Comparison of ENCODE assay signal across 22 cellular contexts in the genomic region with DNA sequence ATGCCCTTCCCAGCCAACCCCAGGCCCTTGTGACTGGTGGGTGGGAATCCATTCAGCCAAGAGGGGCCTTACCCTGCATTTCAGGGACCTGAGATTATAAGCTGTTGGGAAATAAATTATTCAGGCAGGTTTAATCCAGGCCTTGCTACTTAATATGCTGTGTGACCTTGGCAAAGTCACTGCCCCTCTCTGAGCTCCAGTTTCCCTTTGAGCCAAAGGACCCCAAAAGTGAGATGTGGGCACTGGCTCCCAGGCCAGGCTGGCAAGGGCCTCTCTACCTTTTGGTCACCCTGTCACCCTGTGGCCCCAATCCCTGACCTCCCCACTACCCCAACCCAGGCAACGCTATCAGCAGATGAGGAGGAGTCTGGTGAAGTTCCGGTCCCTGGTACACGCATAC. TPM values are rescaled to one million over a fixed set of nuclear protein-coding genes. Genes with fewer than 3 reads are reported as not detected.
DNase-seq lines count a peak whose midpoint lies in the region; ATAC-seq, FAIRE-seq and TF ChIP-seq lines count a peak whose summit lies in the region.
"Had no signal": no experiment of that assay in that cellular context is flagged by ENCODE, and none has a peak within 500 bp of the region (broad histone marks: within the 10 kb centered on the region; RNA-seq: fewer than 3 reads in every experiment).

No MANE protein-coding gene starts in this region.

- H2BK15ac ChIP-seq in H1 (ENCODE audit: low read length), result 0 out of 2 replicates have a peak overlapping the region, but pooled peaks have one; percentile 53

- TF ChIP-seq RAD21 in HepG2 (CRISPR knock-in tag; IDR thresholded peaks at IDR 0.05) (no peak), H1 (IDR thresholded peaks at IDR 0.05 in 1 of 2, conservative IDR thresholded peaks at IDR 0.05 in 1 of 2; ENCODE audit: low read depth in 2 of 2, low read length in 2 of 2) (no peak)

- H3K9ac ChIP-seq in HepG2 (ENCODE audit: insufficient read depth, low read depth, low read length) (no peak overlapping the region), H1 (replicated peaks in 1 of 4; ENCODE audit: extremely low read depth in 1 of 4, low read depth in 3 of 4, low read length in 3 of 4) (no peak overlapping the region)
- H3K9ac ChIP-seq: BLaER1 had no signal

- H3K79me2 ChIP-seq in HepG2 (ENCODE audit: insufficient read depth, low read length), result no peaks in the 10 kb centered on the region
- H3K79me2 ChIP-seq in H1 (ENCODE audit: control insufficient read depth in 1 of 2, insufficient read depth in 2 of 2, low read length in 2 of 2), result no peaks in the 10 kb centered on the region

- POLR2A ChIA-PET in HepG2 (lab: Yijun Ruan, JAX) (no interaction called here), HEK293 (lab: Yijun Ruan, JAX) (no interaction called here), H1 (lab: Charles Lee; ENCODE audit: partially characterized antibody) (interaction anchor here (1.4 to 1.9 kb wide), 4 partner anchors 10 to 41 kb away, joined by 3 to 7 read pairs (median 4); a partner anchor contains a TSS)

- TF ChIP-seq EP300 in HepG2 (IDR thresholded peaks at IDR 0.05; ENCODE audit: low read depth in 2 of 2, low read length in 2 of 2) (no peak), HepG2 (CRISPR knock-in tag; IDR thresholded peaks at IDR 0.05; ENCODE audit: borderline replicate concordance) (no peak), H1 (IDR thresholded peaks at IDR 0.05; ENCODE audit: borderline replicate concordance in 1 of 2, low read depth in 2 of 2, low read length in 2 of 2) (no peak)

- no peak overlapping the region for H3K27ac ChIP-seq in HepG2 (ENCODE audit: extremely low read length, insufficient read depth, low read length)
- no peak overlapping the region for H3K27ac ChIP-seq in right lobe of liver
- H3K27ac ChIP-seq in HEK293 (ENCODE audit: extremely low read depth, low read depth, low read length), result no peak overlapping the region
- no peak overlapping the region for H3K27ac ChIP-seq in H1 (ENCODE audit: low read depth, low read length)
- H3K27ac ChIP-seq: 22Rv1, BLaER1 had no signal

- peak overlapping the region; percentile 39; the same call in 1 of the 2 replicates for H2BK12ac ChIP-seq in H1 (ENCODE audit: low read depth, low read length)

- H3K36me3 ChIP-seq in HepG2 (replicated peaks in 1 of 2; ENCODE audit: control insufficient read depth in 1 of 2, insufficient read depth in 2 of 2, low read length in 2 of 2) (no peaks in the 10 kb centered on the region), right lobe of liver (no peaks in the 10 kb centered on the region), HEK293 (ENCODE audit: control insufficient read depth in 2 of 2, insufficient read depth in 1 of 2, low read length in 2 of 2) (no peaks in the 10 kb centered on the region), H1 (ENCODE audit: control insufficient read depth in 2 of 4, insufficient read depth in 4 of 4, low read length in 3 of 4) (no peaks in the 10 kb centered on the region)
- H3K36me3 ChIP-seq: BE2C, BLaER1 had no signal

- no peak overlapping the region for H3K18ac ChIP-seq in H1 (ENCODE audit: extremely low read depth, low read length)

- H4K5ac ChIP-seq in H1 (ENCODE audit: insufficient read length, low read depth, low read length), result no peak overlapping the region

- no peak overlapping the region for H2BK120ac ChIP-seq in H1 (replicated peaks; ENCODE audit: low read depth, low read length)

- H3K56ac ChIP-seq in H1 (replicated peaks; ENCODE audit: insufficient read length, low read depth, low read length), result no peak overlapping the region

- FAIRE-seq in HepG2 (lab: Jason Lieb, UNC) (no peak), H1 (lab: Jason Lieb, UNC) (no peak)
- FAIRE-seq: GM12878, GM18507 had no signal

- peaks cover 38% of the 10 kb centered on the region for H3K4me1 ChIP-seq in HepG2 (ENCODE audit: insufficient read depth, low read length)
- peaks cover 0 to 36% (median 15%) of the 10 kb centered on the region in 4 donors for H3K4me1 ChIP-seq in right lobe of liver
- no peaks in the 10 kb centered on the region for H3K4me1 ChIP-seq in HEK293 (ENCODE audit: control insufficient read depth, insufficient read depth, low read length)
- peaks cover 0 to 16% (median 6%) of the 10 kb centered on the region in 4 experiments; a peak in 5 of 7 replicates for H3K4me1 ChIP-seq in H1 (replicated peaks in 1 of 4; ENCODE audit: control insufficient read depth in 3 of 4, insufficient read depth in 4 of 4, low read length in 3 of 4)
- H3K4me1 ChIP-seq: BE2C had no signal

- no peaks in the 10 kb centered on the region for H3K79me1 ChIP-seq in H1 (ENCODE audit: low read depth, low read length)

- TF ChIP-seq POLR2A in HepG2 (IDR thresholded peaks at IDR 0.05; ENCODE audit: insufficient read depth in 1 of 2, low read depth in 2 of 2, low read length in 2 of 2) (no peak), right lobe of liver (IDR thresholded peaks at IDR 0.05) (no peak), H1 (IDR thresholded peaks at IDR 0.05; ENCODE audit: control extremely low read depth in 1 of 2, low read depth in 2 of 2, low read length in 2 of 2) (no peak)

- in situ Hi-C loops in HepG2 (cut with HindIII; ENCODE audit: extremely low pct_ligation_motif_present, low pct_unique_long_range_greater_than_20kb), result no loop called here

- peak overlapping the region; percentile 86; the same call in 1 of the 2 replicates for H2BK20ac ChIP-seq in H1 (ENCODE audit: low read length)

- DNase-seq in HepG2 (ENCODE audit: low spot score) (no peak), right lobe of liver (no peak), H1 (ENCODE audit: low read depth in 1 of 2, low spot score in 2 of 2) (no peak), H4 (ENCODE audit: low spot score) (no peak), UCSD-AML1 (lab: John Stamatoyannopoulos, UW; ENCODE audit: unreplicated experiment) (no peak)
- no peak for DNase-seq in activated T-cell treated with anti-CD3 and anti-CD28 coated beads, Interleukin-2, amount 50 U/mL, for 1 hour
- DNase-seq: C1 segment of cervical spinal cord; CD4-positive, alpha-beta memory T cell; CD4-positive, CD25-positive, alpha-beta regulatory T cell; CD8-positive, alpha-beta memory T cell; COR-L47; DMS 273 treated with DMSO at 0.1 percent for 48 hours; DMS79; DND-41 had no signal

- ATAC-seq in HepG2 (no peak), right lobe of liver (no peak)

- no peak overlapping the region for H3K4ac ChIP-seq in H1 (replicated peaks; ENCODE audit: insufficient read length, low read depth, low read length)

- no peak overlapping the region for H4K91ac ChIP-seq in H1 (replicated peaks; ENCODE audit: insufficient read length, low read length)

- CTCF ChIA-PET in HepG2 (lab: Yijun Ruan, JAX; ENCODE audit: low intra/inter-chr PET ratio, low total read pairs) (no interaction called here), HEK293 (lab: Yijun Ruan, JAX) (interaction anchor here (0.6 to 2.9 kb wide), 20 partner anchors 10 to 221 kb away, joined by 3 to 32 read pairs (median 4); a partner anchor contains a TSS), H1 (lab: Charles Lee; ENCODE audit: partially characterized antibody) (interaction anchor here (0.7 to 10.9 kb wide), 31 partner anchors 9 to 119 kb away, joined by 3 to 141 read pairs (median 6); a partner anchor contains a TSS)

- no peak overlapping the region for H2AFZ ChIP-seq in HepG2 (ENCODE audit: low read length)
- H2AFZ ChIP-seq in H1 (ENCODE audit: low read length), result no peak overlapping the region

- H3K14ac ChIP-seq in H1 (ENCODE audit: insufficient read length), result no peak overlapping the region

- TF ChIP-seq CTCF in HepG2 (CRISPR knock-in tag; IDR thresholded peaks at IDR 0.05) (no peak), right lobe of liver (IDR thresholded peaks at IDR 0.05) (no peak), HEK293 (tag by site-specific recombination; IDR thresholded peaks at IDR 0.05) (no peak), H1 (IDR thresholded peaks at IDR 0.05; ENCODE audit: control extremely low read depth in 1 of 3, insufficient read depth in 1 of 3, low read depth in 1 of 3, low read length in 3 of 3) (no peak)

- H3K4me2 ChIP-seq in HepG2 (ENCODE audit: low read depth, low read length) (no peak overlapping the region), H1 (ENCODE audit: insufficient read depth in 1 of 2, low read depth in 2 of 2, low read length in 2 of 2) (no peak overlapping the region)
- H3K4me2 ChIP-seq: BLaER1 had no signal

- H2BK5ac ChIP-seq in H1 (ENCODE audit: low read depth, low read length), result no peak overlapping the region

- H4K8ac ChIP-seq in H1 (ENCODE audit: extremely low read depth, insufficient read depth, low read length), result no peak overlapping the region

- no peak overlapping the region for H3K23ac ChIP-seq in H1 (ENCODE audit: insufficient read length)

- WGBS in HepG2 (ENCODE audit: low lambda C conversion rate), result 76% methylated on average over 3 of the region's 3 CpGs
- no CpG with 5 or more reads among the region's 3 CpGs for WGBS in right lobe of liver (ENCODE audit: insufficient coverage, low coverage, low lambda C conversion rate, missing lambda C conversion rate)
- 88% methylated on average over 3 of the region's 3 CpGs; no CpG with 5 or more reads in 1 of the 2 experiments for WGBS in H1 (ENCODE audit: extremely low coverage in 1 of 2, insufficient coverage in 1 of 2, insufficient read length in 1 of 2, insufficient replicate concordance in 2 of 2, low coverage in 1 of 2, low lambda C conversion rate in 2 of 2, missing lambda C conversion rate in 1 of 2), 2 experiments

- H3K27me3 ChIP-seq in HepG2 (ENCODE audit: control insufficient read depth in 1 of 2, insufficient read depth in 2 of 2, low read length in 2 of 2), result no peaks in the 10 kb centered on the region; a peak in 1 of 5 replicates
- H3K27me3 ChIP-seq in right lobe of liver, result no peaks in the 10 kb centered on the region
- no peaks in the 10 kb centered on the region; a peak in 3 of 7 replicates for H3K27me3 ChIP-seq in H1 (replicated peaks in 1 of 4; ENCODE audit: control insufficient read depth in 3 of 4, extremely low read depth in 1 of 4, insufficient read depth in 3 of 4, low read length in 3 of 4)
- H3K27me3 ChIP-seq: BE2C, BLaER1 had no signal

- 0 out of 2 replicates have a peak overlapping the region, but pooled peaks have one; percentile 5 for H2AK5ac ChIP-seq in H1 (ENCODE audit: low read depth, low read length)

- no TSS peak for BruUV-seq in HepG2 (replicated peaks; lab: Mats Ljungman, UMichigan)

- H4K20me1 ChIP-seq in HepG2 (ENCODE audit: insufficient read depth, low read length), result no peaks in the 10 kb centered on the region; the same call in 1 of the 2 replicates
- peaks cover 0 to 2% of the 10 kb centered on the region in 2 experiments for H4K20me1 ChIP-seq in H1 (replicated peaks in 1 of 2; ENCODE audit: control insufficient read depth in 1 of 2, insufficient read depth in 2 of 2, low read length in 2 of 2)
- H4K20me1 ChIP-seq: BLaER1 had no signal

- H3K4me3 ChIP-seq in HepG2 (replicated peaks in 1 of 3; ENCODE audit: insufficient read depth in 1 of 3, low read depth in 2 of 3, low read length in 3 of 3), result no peak overlapping the region
- no peak overlapping the region for H3K4me3 ChIP-seq in right lobe of liver
- H3K4me3 ChIP-seq in HEK293 (ENCODE audit: low read depth, low read length), result no peak overlapping the region
- H3K4me3 ChIP-seq in H1 (ENCODE audit: extremely low read depth in 1 of 4, insufficient read depth in 2 of 4, low read depth in 3 of 4, low read length in 4 of 4), result no peak overlapping the region
- H3K4me3 ChIP-seq: BLaER1, GM12878 had no signal

- intact Hi-C loops in HepG2 (cut with micrococcal nuclease; ENCODE audit: unreplicated experiment), result no loop called here
- intact Hi-C loops in right lobe of liver (cut with DNase I), result no loop called here

- no peaks in the 10 kb centered on the region for H3K23me2 ChIP-seq in H1 (ENCODE audit: low read depth, low read length)

- H3K9me3 ChIP-seq in HepG2 (ENCODE audit: low read length) (no peaks in the 10 kb centered on the region), right lobe of liver (no peaks in the 10 kb centered on the region), HEK293 (ENCODE audit: control insufficient read depth, insufficient read depth, low read depth, low read length) (no peaks in the 10 kb centered on the region), H1 (ENCODE audit: insufficient read depth in 2 of 2, low read depth in 1 of 2, low read length in 1 of 2) (no peaks in the 10 kb centered on the region)
- H3K9me3 ChIP-seq: BE2C, BLaER1 had no signal

RNA-seq across cellular contexts. Expression of a gene that starts 33.9 kb away (rescaled TPM):
- total RNA-seq in HepG2 (2016; rRNA removed; fragmentation: Illumina TruSeq; extraction: Trizol) (0.07 and 0.18 TPM in 2 replicates), right lobe of liver (1 to 10 TPM in 4 of 6 experiments, under 1 TPM in 2; 0.19 to 6.2 (median 1.5) TPM)
- total RNA-seq in HepG2 (2016; cell fraction: cytosol; rRNA removed; fragmentation: Illumina TruSeq; extraction: Trizol; ENCODE audit: low read depth), result not detected in 2 replicates
- total RNA-seq in HepG2 (2016; cell fraction: insoluble cytoplasmic fraction; rRNA removed; fragmentation: Illumina TruSeq; extraction: Trizol), result 0.11 TPM in 1 of 2 replicates, not detected in the other
- not detected in 2 replicates for total RNA-seq in HepG2 (2016; cell fraction: membrane; rRNA removed; fragmentation: Illumina TruSeq; extraction: Trizol)
- not detected in 2 replicates for total RNA-seq in HepG2 (2016; cell fraction: nucleus; rRNA removed; fragmentation: Illumina TruSeq; extraction: Trizol)
- polyA plus RNA-seq in HepG2 (2011; rRNA removed) (0.20 and 0.35 TPM in 2 replicates), H1 (2011; rRNA removed) (4.2 and 5.5 TPM in 2 replicates)
- polyA plus RNA-seq in HepG2 (2011; cell fraction: cytosol; rRNA removed), result 0.01 and 0.04 TPM in 2 replicates
- polyA plus RNA-seq in HepG2 (2011; cell fraction: nucleus; rRNA removed), result 2.3 and 2.8 TPM in 2 replicates
- polyA plus RNA-seq in HepG2 (2012), result 0.23 and 0.32 TPM in 2 replicates
- not detected in 2 replicates for polyA plus RNA-seq in HepG2 (2016; cell fraction: cytosol; fragmentation: Illumina TruSeq; extraction: Trizol; ENCODE audit: low read depth)
- polyA plus RNA-seq in HepG2 (2016; cell fraction: insoluble cytoplasmic fraction; fragmentation: Illumina TruSeq; extraction: Trizol; ENCODE audit: low read depth), result not detected in 2 replicates
- not detected in 2 replicates for polyA plus RNA-seq in HepG2 (2016; cell fraction: membrane; fragmentation: Illumina TruSeq; extraction: Trizol; ENCODE audit: low read depth)
- 0.56 and 0.60 TPM in 2 replicates for polyA plus RNA-seq in HepG2 (2016; cell fraction: nucleus; fragmentation: Illumina TruSeq; extraction: Trizol; ENCODE audit: insufficient read depth, low read depth)
- polyA minus RNA-seq in HepG2 (2011; rRNA and poly(A)+ RNA removed; ENCODE audit: low replicate concordance), result 0.02 and 0.28 TPM in 2 replicates
- not detected in 2 replicates for polyA minus RNA-seq in HepG2 (2011; cell fraction: cytosol; rRNA and poly(A)+ RNA removed)
- polyA minus RNA-seq in HepG2 (2011; cell fraction: nucleus; rRNA and poly(A)+ RNA removed), result 0.52 and 0.75 TPM in 2 replicates
- 1.5 and 1.6 TPM in 2 replicates for total RNA-seq in H1 (2021; fragmentation: NEBNext Ultra II Directional; extraction: Animal tissue kit (Norgen Biotek cat#: 25700))
- 5.4 TPM for polyA plus RNA-seq in H1 (2011; cell fraction: cytosol; rRNA removed)
- polyA plus RNA-seq in H1 (2011; cell fraction: nucleus; rRNA removed), result 22.4 TPM
- polyA plus RNA-seq in H1 (2012, experiment 1 of 2), result 2.0 to 4.0 TPM (median 3.2 TPM) in 4 replicates
- polyA plus RNA-seq in H1 (2012, experiment 2 of 2), result 1.1 TPM
- polyA plus RNA-seq in H1 (2013, experiment 1 of 2), result 1.2 TPM
- 0.94 TPM for polyA plus RNA-seq in H1 (2013, experiment 2 of 2)
- 1.7 and 3.2 TPM in 2 replicates for polyA minus RNA-seq in H1 (2011; rRNA and poly(A)+ RNA removed)
- polyA minus RNA-seq in H1 (2011; cell fraction: cytosol; rRNA and poly(A)+ RNA removed), result 1.7 TPM
- polyA minus RNA-seq in H1 (2011; cell fraction: nucleus; rRNA and poly(A)+ RNA removed), result 7.4 TPM
- total RNA-seq in H4 (2014; rRNA removed; shearing (Covaris generic)), result under 0.01 TPM in 1 of 2 replicates, not detected in the other
- total RNA-seq: Daoy, G401 had no signal

RNA-seq across cellular contexts. Expression of a gene that starts 41.2 kb away (rescaled TPM):
- total RNA-seq in HepG2 (2016; rRNA removed; fragmentation: Illumina TruSeq; extraction: Trizol), result 68.9 and 77.9 TPM in 2 replicates
- 33.0 and 40.4 TPM in 2 replicates for total RNA-seq in HepG2 (2016; cell fraction: cytosol; rRNA removed; fragmentation: Illumina TruSeq; extraction: Trizol; ENCODE audit: low read depth)
- 67.3 and 68.1 TPM in 2 replicates for total RNA-seq in HepG2 (2016; cell fraction: insoluble cytoplasmic fraction; rRNA removed; fragmentation: Illumina TruSeq; extraction: Trizol)
- total RNA-seq in HepG2 (2016; cell fraction: membrane; rRNA removed; fragmentation: Illumina TruSeq; extraction: Trizol), result 116 and 133 TPM in 2 replicates
- total RNA-seq in HepG2 (2016; cell fraction: nucleus; rRNA removed; fragmentation: Illumina TruSeq; extraction: Trizol), result 33.2 and 35.5 TPM in 2 replicates
- 76.9 and 81.4 TPM in 2 replicates for polyA plus RNA-seq in HepG2 (2011; rRNA removed)
- polyA plus RNA-seq in HepG2 (2011; cell fraction: cytosol; rRNA removed), result 86.0 TPM in 2 replicates
- 33.7 and 38.7 TPM in 2 replicates for polyA plus RNA-seq in HepG2 (2011; cell fraction: nucleus; rRNA removed)
- 40.0 and 40.1 TPM in 2 replicates for polyA plus RNA-seq in HepG2 (2012)
- 28.2 and 39.0 TPM in 2 replicates for polyA plus RNA-seq in HepG2 (2016; cell fraction: cytosol; fragmentation: Illumina TruSeq; extraction: Trizol; ENCODE audit: low read depth)
- polyA plus RNA-seq in HepG2 (2016; cell fraction: insoluble cytoplasmic fraction; fragmentation: Illumina TruSeq; extraction: Trizol; ENCODE audit: low read depth), result 72.9 and 78.4 TPM in 2 replicates
- 87.0 and 103 TPM in 2 replicates for polyA plus RNA-seq in HepG2 (2016; cell fraction: membrane; fragmentation: Illumina TruSeq; extraction: Trizol; ENCODE audit: low read depth)
- polyA plus RNA-seq in HepG2 (2016; cell fraction: nucleus; fragmentation: Illumina TruSeq; extraction: Trizol; ENCODE audit: insufficient read depth, low read depth), result 49.9 and 55.5 TPM in 2 replicates
- polyA minus RNA-seq in HepG2 (2011; rRNA and poly(A)+ RNA removed; ENCODE audit: low replicate concordance), result 171 and 230 TPM in 2 replicates
- polyA minus RNA-seq in HepG2 (2011; cell fraction: cytosol; rRNA and poly(A)+ RNA removed), result 93.0 and 100 TPM in 2 replicates
- polyA minus RNA-seq in HepG2 (2011; cell fraction: nucleus; rRNA and poly(A)+ RNA removed), result 24.7 and 35.2 TPM in 2 replicates
- 10 to 100 TPM; 57.5 to 71.8 (median 66.1) TPM for total RNA-seq in right lobe of liver
- total RNA-seq in H1 (2021; fragmentation: NEBNext Ultra II Directional; extraction: Animal tissue kit (Norgen Biotek cat#: 25700)), result 86.4 and 86.6 TPM in 2 replicates
- polyA plus RNA-seq in H1 (2011; rRNA removed), result 63.7 and 66.5 TPM in 2 replicates
- 58.7 TPM for polyA plus RNA-seq in H1 (2011; cell fraction: cytosol; rRNA removed)
- 46.3 TPM for polyA plus RNA-seq in H1 (2011; cell fraction: nucleus; rRNA removed)
- polyA plus RNA-seq in H1 (2012, experiment 1 of 2), result 39.8 to 45.6 TPM (median 42.8 TPM) in 4 replicates
- polyA plus RNA-seq in H1 (2012, experiment 2 of 2), result 74.9 TPM
- polyA plus RNA-seq in H1 (2013, experiment 1 of 2), result 45.3 TPM
- polyA plus RNA-seq in H1 (2013, experiment 2 of 2), result 45.3 TPM
- 74.1 and 101 TPM in 2 replicates for polyA minus RNA-seq in H1 (2011; rRNA and poly(A)+ RNA removed)
- polyA minus RNA-seq in H1 (2011; cell fraction: cytosol; rRNA and poly(A)+ RNA removed), result 76.5 TPM
- 35.4 TPM for polyA minus RNA-seq in H1 (2011; cell fraction: nucleus; rRNA and poly(A)+ RNA removed)
- 58.2 and 63.1 TPM in 2 replicates for total RNA-seq in H4 (2014; rRNA removed; shearing (Covaris generic))

RNA-seq across cellular contexts. Expression of a gene that starts 54.7 kb away (rescaled TPM):
- 23.0 and 26.6 TPM in 2 replicates for total RNA-seq in HepG2 (2016; rRNA removed; fragmentation: Illumina TruSeq; extraction: Trizol)
- 34.5 and 35.0 TPM in 2 replicates for total RNA-seq in HepG2 (2016; cell fraction: cytosol; rRNA removed; fragmentation: Illumina TruSeq; extraction: Trizol; ENCODE audit: low read depth)
- 19.6 and 31.0 TPM in 2 replicates for total RNA-seq in HepG2 (2016; cell fraction: insoluble cytoplasmic fraction; rRNA removed; fragmentation: Illumina TruSeq; extraction: Trizol)
- 18.9 and 21.9 TPM in 2 replicates for total RNA-seq in HepG2 (2016; cell fraction: membrane; rRNA removed; fragmentation: Illumina TruSeq; extraction: Trizol)
- total RNA-seq in HepG2 (2016; cell fraction: nucleus; rRNA removed; fragmentation: Illumina TruSeq; extraction: Trizol), result 27.8 and 29.3 TPM in 2 replicates
- polyA plus RNA-seq in HepG2 (2011; rRNA removed), result 20.1 and 24.9 TPM in 2 replicates
- 16.7 and 20.6 TPM in 2 replicates for polyA plus RNA-seq in HepG2 (2011; cell fraction: cytosol; rRNA removed)
- 78.3 and 80.8 TPM in 2 replicates for polyA plus RNA-seq in HepG2 (2011; cell fraction: nucleus; rRNA removed)
- 18.5 and 21.7 TPM in 2 replicates for polyA plus RNA-seq in HepG2 (2012)
- polyA plus RNA-seq in HepG2 (2016; cell fraction: cytosol; fragmentation: Illumina TruSeq; extraction: Trizol; ENCODE audit: low read depth), result 7.5 and 8.3 TPM in 2 replicates
- 19.2 and 22.3 TPM in 2 replicates for polyA plus RNA-seq in HepG2 (2016; cell fraction: insoluble cytoplasmic fraction; fragmentation: Illumina TruSeq; extraction: Trizol; ENCODE audit: low read depth)
- 10.0 and 11.1 TPM in 2 replicates for polyA plus RNA-seq in HepG2 (2016; cell fraction: membrane; fragmentation: Illumina TruSeq; extraction: Trizol; ENCODE audit: low read depth)
- polyA plus RNA-seq in HepG2 (2016; cell fraction: nucleus; fragmentation: Illumina TruSeq; extraction: Trizol; ENCODE audit: insufficient read depth, low read depth), result 47.8 and 50.0 TPM in 2 replicates
- 43.9 and 69.9 TPM in 2 replicates for polyA minus RNA-seq in HepG2 (2011; rRNA and poly(A)+ RNA removed; ENCODE audit: low replicate concordance)
- polyA minus RNA-seq in HepG2 (2011; cell fraction: cytosol; rRNA and poly(A)+ RNA removed), result 10.0 and 13.9 TPM in 2 replicates
- polyA minus RNA-seq in HepG2 (2011; cell fraction: nucleus; rRNA and poly(A)+ RNA removed), result 46.6 and 47.5 TPM in 2 replicates
- total RNA-seq in right lobe of liver, result 10 to 100 TPM; 10.4 to 28.8 (median 17.3) TPM
- total RNA-seq in H1 (2021; fragmentation: NEBNext Ultra II Directional; extraction: Animal tissue kit (Norgen Biotek cat#: 25700)), result 44.6 and 50.1 TPM in 2 replicates
- polyA plus RNA-seq in H1 (2011; rRNA removed), result 47.8 and 57.5 TPM in 2 replicates
- 53.2 TPM for polyA plus RNA-seq in H1 (2011; cell fraction: cytosol; rRNA removed)
- 84.6 TPM for polyA plus RNA-seq in H1 (2011; cell fraction: nucleus; rRNA removed)
- 45.5 to 54.2 TPM (median 52.2 TPM) in 4 replicates for polyA plus RNA-seq in H1 (2012, experiment 1 of 2)
- polyA plus RNA-seq in H1 (2012, experiment 2 of 2), result 67.7 TPM
- polyA plus RNA-seq in H1 (2013, experiment 1 of 2), result 29.2 TPM
- polyA plus RNA-seq in H1 (2013, experiment 2 of 2), result 27.1 TPM
- 45.4 and 60.9 TPM in 2 replicates for polyA minus RNA-seq in H1 (2011; rRNA and poly(A)+ RNA removed)
- polyA minus RNA-seq in H1 (2011; cell fraction: cytosol; rRNA and poly(A)+ RNA removed), result 29.4 TPM
- polyA minus RNA-seq in H1 (2011; cell fraction: nucleus; rRNA and poly(A)+ RNA removed), result 70.4 TPM
- total RNA-seq in H4 (2014; rRNA removed; shearing (Covaris generic)), result 46.6 and 61.5 TPM in 2 replicates
